In the genomic region with DNA sequence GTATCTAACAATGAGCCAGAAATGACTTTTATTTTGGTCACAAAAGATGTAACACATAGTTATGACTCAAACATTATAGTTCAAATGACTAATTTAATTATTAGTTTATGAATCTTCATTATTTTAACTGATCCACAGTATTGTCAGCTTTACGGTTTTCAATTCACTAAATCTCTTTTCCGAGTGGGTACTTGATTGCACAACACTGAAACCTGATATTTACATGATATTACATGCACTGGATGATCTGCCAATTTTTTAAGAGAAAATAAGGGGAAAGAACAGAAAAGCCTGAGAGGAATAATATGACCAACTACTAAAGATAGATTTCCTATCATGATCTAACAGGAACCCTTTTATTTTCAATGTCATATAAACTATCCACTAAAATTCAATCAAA, we compare ENCODE assay signal across 5 cellular contexts.
"Had no signal": no experiment of that assay in that cellular context is flagged by ENCODE, and none has a peak within 500 bp of the region (broad histone marks: within the 10 kb centered on the region; RNA-seq: fewer than 3 reads in every experiment).

No MANE protein-coding gene starts in this region.

- H3K4me3 Mint-ChIP-seq: GM23338, H9 had no signal

- H3K27ac Mint-ChIP-seq: GM23338, H9 had no signal

- H2AFZ ChIP-seq: GM23338 had no signal

- H3K9me3 Mint-ChIP-seq: GM23338, H9 had no signal

- H3K4me1 Mint-ChIP-seq: GM23338, H9 had no signal

- H3K27ac ChIP-seq: KMS-11 had no signal

- DNase-seq: H9, HCEC 1CT, KBM-7 had no signal

- H3K4me3 ChIP-seq: GM23338 had no signal

- ATAC-seq: GM23338 had no signal

- H3K4me2 ChIP-seq: GM23338, KMS-11 had no signal

- H3K9ac ChIP-seq: KMS-11 had no signal
